12 cellular contexts compared by ENCODE assay signal in the genomic region with DNA sequence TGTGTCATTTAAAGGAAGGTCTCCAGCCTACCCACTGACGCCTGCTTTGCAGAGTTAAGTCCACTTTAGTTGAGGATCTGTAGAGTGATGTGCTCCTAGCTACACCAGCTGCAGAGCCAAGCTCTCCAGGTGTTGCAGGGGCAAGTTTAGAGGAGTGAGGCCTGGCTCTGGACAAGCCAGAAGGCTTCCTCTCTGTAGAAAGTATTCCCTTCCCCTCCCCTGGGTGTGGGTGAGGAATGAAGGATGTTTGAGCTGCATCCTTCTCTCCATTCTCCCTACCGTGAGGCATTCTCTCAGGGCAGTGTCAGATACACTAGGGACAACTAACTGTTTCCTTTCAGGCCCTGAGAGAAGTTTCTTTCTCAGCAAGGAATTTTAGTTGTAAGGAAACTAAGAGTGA.
A peak's percentile ranks its signal among the peaks of the same experiment; 100 is the strongest.
DNase-seq lines count a peak whose midpoint lies in the region; ATAC-seq and TF ChIP-seq lines count a peak whose summit lies in the region.
"Had no signal": no experiment of that assay in that cellular context is flagged by ENCODE, and none has a peak within 500 bp of the region (broad histone marks: within the 10 kb centered on the region; RNA-seq: fewer than 3 reads in every experiment).

No MANE protein-coding gene starts in this region.

- 45 to 56% methylated on average over 2 of the region's 2 CpGs for WGBS in thyroid gland, 2 donors

- H3K4me3 ChIP-seq in adipocyte (ENCODE audit: low read length) (no peak overlapping the region), thyroid gland (replicated peaks in 1 of 3) (no peak overlapping the region)

- TF ChIP-seq POLR2A in thyroid gland (IDR thresholded peaks at IDR 0.05): no peak

- no peak for DNase-seq in activated T-cell treated with anti-CD3 and anti-CD28 coated beads, Interleukin-2, amount 50 U/mL, for 72 hours
- DNase-seq in activated T-cell treated with anti-CD3 and anti-CD28 coated beads, Interleukin-2, amount 50 U/mL, for 4 hours: no peak
- DNase-seq in adipocyte (ENCODE audit: low read depth) (peak; percentile 33), memory B cell (ENCODE audit: low spot score in 2 of 2) (no peak), thyroid gland (peak in 1 of 2 donors; percentile 7), HT-29 (ENCODE audit: low spot score) (no peak)
- DNase-seq in activated CD8-positive, alpha-beta memory T cell treated with anti-CD3 and anti-CD28 coated beads, Interleukin-2, amount 50 U/mL, for 4 hours: no peak
- DNase-seq: activated naive CD4-positive, alpha-beta T cell treated with anti-CD3 and anti-CD28 coated beads, Interleukin-2, amount 50 U/mL, for 16 hours; EL; NCI-H146; stimulated activated CD8-positive, alpha-beta memory T cell treated with anti-CD3 and anti-CD28 coated beads, Interleukin-4, amount 100 ng/mL, for 48 hours had no signal

- no peak for ATAC-seq in activated T-cell treated with anti-CD3 and anti-CD28 coated beads, Interleukin-2, amount 50 U/mL, for 72 hours (replicated peaks in 1 of 2)
- ATAC-seq in activated T-cell treated with anti-CD3 and anti-CD28 coated beads, Interleukin-2, amount 50 U/mL, for 4 hours: no peak
- ATAC-seq in memory B cell (ENCODE audit: low read depth) (no peak), GM21717 (IDR thresholded peaks at IDR 0.05; ENCODE audit: unreplicated experiment) (no peak)

- H3K27me3 Mint-ChIP-seq in activated T-cell treated with anti-CD3 and anti-CD28 coated beads, Interleukin-2, amount 50 U/mL, for 72 hours (ENCODE audit: low read depth): no peaks in the 10 kb centered on the region
- H3K27me3 Mint-ChIP-seq in activated T-cell treated with anti-CD3 and anti-CD28 coated beads, Interleukin-2, amount 50 U/mL, for 4 hours (ENCODE audit: low read depth): no peaks in the 10 kb centered on the region
- H3K27me3 Mint-ChIP-seq in memory B cell: no peaks in the 10 kb centered on the region

- H3K27me3 ChIP-seq in adipocyte (replicated peaks; ENCODE audit: control insufficient read depth, insufficient read depth, low read length) (no peaks in the 10 kb centered on the region), thyroid gland (no peaks in the 10 kb centered on the region)

- H3K9me3 ChIP-seq in adipocyte (ENCODE audit: control insufficient read depth, low read length): no peaks in the 10 kb centered on the region
- no peaks in the 10 kb centered on the region for H3K9me3 ChIP-seq in thyroid gland

- H3K36me3 ChIP-seq in adipocyte (ENCODE audit: control insufficient read depth, insufficient read depth, low read length, severe bottlenecking): peaks cover 96% of the 10 kb centered on the region
- no peaks in the 10 kb centered on the region for H3K36me3 ChIP-seq in thyroid gland

- intact Hi-C loops in thyroid gland (cut with DNase I): no loop called here

- H3K4me1 ChIP-seq in adipocyte (ENCODE audit: control insufficient read depth, insufficient read depth, low read length): peaks cover 16% of the 10 kb centered on the region
- peaks cover 20 to 32% of the 10 kb centered on the region in 2 donors for H3K4me1 ChIP-seq in thyroid gland

- peaks cover 33% of the 10 kb centered on the region for H3K4me1 Mint-ChIP-seq in activated T-cell treated with anti-CD3 and anti-CD28 coated beads, Interleukin-2, amount 50 U/mL, for 72 hours (ENCODE audit: low read depth)
- peaks cover 62% of the 10 kb centered on the region for H3K4me1 Mint-ChIP-seq in activated T-cell treated with anti-CD3 and anti-CD28 coated beads, Interleukin-2, amount 50 U/mL, for 4 hours (ENCODE audit: low read depth)
- H3K4me1 Mint-ChIP-seq in memory B cell: peaks cover 52% of the 10 kb centered on the region

- no peak for TF ChIP-seq CTCF in thyroid gland (IDR thresholded peaks at IDR 0.05)

- H3K9me3 Mint-ChIP-seq in activated T-cell treated with anti-CD3 and anti-CD28 coated beads, Interleukin-2, amount 50 U/mL, for 72 hours: no peaks in the 10 kb centered on the region
- H3K9me3 Mint-ChIP-seq in activated T-cell treated with anti-CD3 and anti-CD28 coated beads, Interleukin-2, amount 50 U/mL, for 4 hours: no peaks in the 10 kb centered on the region
- no peaks in the 10 kb centered on the region for H3K9me3 Mint-ChIP-seq in memory B cell

- peaks cover 6 to 9% of the 10 kb centered on the region in 2 donors for H3K36me3 Mint-ChIP-seq in activated T-cell treated with anti-CD3 and anti-CD28 coated beads, Interleukin-2, amount 50 U/mL, for 72 hours (ENCODE audit: insufficient read depth in 2 of 2)
- H3K36me3 Mint-ChIP-seq in activated T-cell treated with anti-CD3 and anti-CD28 coated beads, Interleukin-2, amount 50 U/mL, for 4 hours (ENCODE audit: insufficient read depth): peaks cover 47% of the 10 kb centered on the region
- H3K36me3 Mint-ChIP-seq in memory B cell: peaks cover 32% of the 10 kb centered on the region

- H3K9ac ChIP-seq in adipocyte (ENCODE audit: low read length): peak overlapping the region; percentile 6

- H3K27ac ChIP-seq in thyroid gland: peak overlapping the region; percentile 67 to 93 (median 87)

- no peak overlapping the region for H3K4me3 Mint-ChIP-seq in activated T-cell treated with anti-CD3 and anti-CD28 coated beads, Interleukin-2, amount 50 U/mL, for 72 hours
- H3K4me3 Mint-ChIP-seq in activated T-cell treated with anti-CD3 and anti-CD28 coated beads, Interleukin-2, amount 50 U/mL, for 4 hours: no peak overlapping the region
- H3K4me3 Mint-ChIP-seq in memory B cell: peak overlapping the region; percentile 3

- peak overlapping the region; percentile 37 for H3K27ac Mint-ChIP-seq in activated T-cell treated with anti-CD3 and anti-CD28 coated beads, Interleukin-2, amount 50 U/mL, for 72 hours
- peak overlapping the region; percentile 81 for H3K27ac Mint-ChIP-seq in memory B cell
